21 cellular contexts compared by ENCODE assay signal in the genomic region with DNA sequence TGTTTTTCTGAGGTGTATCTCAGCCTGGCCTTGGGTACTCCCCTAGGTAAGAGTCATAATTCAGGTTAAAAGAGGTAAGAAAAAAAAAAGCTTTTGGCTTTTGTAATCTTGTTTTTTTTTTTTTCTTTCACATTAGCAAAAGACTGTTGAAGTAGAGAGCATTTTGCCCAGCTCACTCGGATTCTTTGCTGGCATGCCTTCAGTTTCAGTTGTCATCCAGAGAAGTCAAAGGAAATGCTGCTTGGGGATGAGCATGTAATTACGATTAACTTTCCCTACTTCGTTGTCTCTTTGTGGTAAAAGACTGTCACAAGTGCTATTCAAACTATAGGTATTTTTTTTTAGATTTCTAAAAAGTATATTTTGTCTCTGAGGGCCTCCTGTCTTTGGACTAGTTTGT. TPM values are rescaled to one million over a fixed set of nuclear protein-coding genes. Genes with fewer than 3 reads are reported as not detected.
DNase-seq lines count a peak whose midpoint lies in the region; ATAC-seq and TF ChIP-seq lines count a peak whose summit lies in the region.
"Had no signal": no experiment of that assay in that cellular context is flagged by ENCODE, and none has a peak within 500 bp of the region (broad histone marks: within the 10 kb centered on the region; RNA-seq: fewer than 3 reads in every experiment).

No MANE protein-coding gene starts in this region.

- no peak overlapping the region for H2AFZ ChIP-seq in GM23248

- H3K4me3 ChIP-seq in GM23248 (peak overlapping the region; percentile 40), adrenal gland (no peak overlapping the region)
- H3K4me3 ChIP-seq: mucosa of descending colon, pancreas, upper lobe of right lung had no signal

- H3K27me3 Mint-ChIP-seq in memory B cell: no peaks in the 10 kb centered on the region
- no peaks in the 10 kb centered on the region for H3K27me3 Mint-ChIP-seq in stimulated activated memory B cell treated with anti-CD40 and anti-IgM and Interleukin-4, amounts not matched to agents 10 μg/mL and 1 μg/mL and 100 μg/mL, for 72 hours
- no peaks in the 10 kb centered on the region for H3K27me3 Mint-ChIP-seq in activated T-cell treated with anti-CD3 and anti-CD28 coated beads, Interleukin-2, amount 50 U/mL, for 72 hours (ENCODE audit: low read depth)
- H3K27me3 Mint-ChIP-seq: CD4-positive, alpha-beta T cell; stimulated activated naive B cell treated with anti-CD40 and anti-IgM and Interleukin-4, amounts not matched to agents 10 μg/mL and 1 μg/mL and 100 μg/mL, for 72 hours had no signal

- peak overlapping the region; percentile 36 for H3K9ac ChIP-seq in GM23248
- H3K9ac ChIP-seq: KMS-11 had no signal

- 2 to 5% methylated on average over 3 of the region's 3 CpGs for WGBS in GM23248 (ENCODE audit: low coverage in 1 of 2, low lambda C conversion rate in 2 of 2, missing lambda C conversion rate in 2 of 2), 2 experiments
- 12 to 17% (median 15%) methylated on average over 3 of the region's 3 CpGs for WGBS in adrenal gland, 4 donors

- no peak for TF ChIP-seq CTCF in adrenal gland (IDR thresholded peaks at IDR 0.05)

- H3K27me3 ChIP-seq in GM23248 (replicated peaks; ENCODE audit: insufficient read depth): no peaks in the 10 kb centered on the region
- H3K27me3 ChIP-seq in adrenal gland: no peaks in the 10 kb centered on the region
- H3K27me3 ChIP-seq: pancreas, upper lobe of right lung had no signal

- ATAC-seq in memory B cell (ENCODE audit: low read depth) (no peak), GM18861 (IDR thresholded peaks at IDR 0.05; ENCODE audit: unreplicated experiment) (no peak), HG03175 (IDR thresholded peaks at IDR 0.05; ENCODE audit: unreplicated experiment) (no peak)
- no peak for ATAC-seq in stimulated activated memory B cell treated with anti-CD40 and anti-IgM and Interleukin-4, amounts not matched to agents 10 μg/mL and 1 μg/mL and 100 μg/mL, for 72 hours
- ATAC-seq in activated T-cell treated with anti-CD3 and anti-CD28 coated beads, Interleukin-2, amount 50 U/mL, for 72 hours (replicated peaks in 1 of 2): no peak
- ATAC-seq: mucosa of descending colon; pancreas; stimulated activated naive B cell treated with anti-CD40 and anti-IgM and Interleukin-4, amounts not matched to agents 10 μg/mL and 1 μg/mL and 100 μg/mL, for 72 hours; upper lobe of right lung had no signal

- H3K27ac ChIP-seq in GM23248 (peak overlapping the region; percentile 43), adrenal gland (peak overlapping the region; percentile 18 to 67 (median 37))
- H3K27ac ChIP-seq: KMS-11, upper lobe of right lung had no signal

- H3K27ac Mint-ChIP-seq in memory B cell: peak overlapping the region; percentile 87
- H3K27ac Mint-ChIP-seq in stimulated activated memory B cell treated with anti-CD40 and anti-IgM and Interleukin-4, amounts not matched to agents 10 μg/mL and 1 μg/mL and 100 μg/mL, for 72 hours: peak overlapping the region; percentile 75
- no peak overlapping the region for H3K27ac Mint-ChIP-seq in activated T-cell treated with anti-CD3 and anti-CD28 coated beads, Interleukin-2, amount 50 U/mL, for 72 hours
- H3K27ac Mint-ChIP-seq: activated naive CD4-positive, alpha-beta T cell treated with anti-CD3 and anti-CD28 coated beads for 36 hours; CD4-positive, alpha-beta T cell had no signal

- in situ Hi-C loops in GM23248 (cut with MboI): no loop called here

- DNase-seq in GM23248: peak; percentile 57
- DNase-seq in adrenal gland: peak in 5 of 7 donors; percentile 30 to 60 (median 41)
- no peak for DNase-seq in memory B cell (ENCODE audit: low spot score in 2 of 2)
- DNase-seq in activated T-cell treated with anti-CD3 and anti-CD28 coated beads, Interleukin-2, amount 50 U/mL, for 72 hours: no peak
- no peak for DNase-seq in NCI-H2029 treated with DMSO at 0.1 percent for 48 hours (lab: John Stamatoyannopoulos, UW)
- DNase-seq: activated CD4-positive, alpha-beta T cell treated with anti-CD3 and anti-CD28 coated beads for 4 hours; activated naive CD4-positive, alpha-beta T cell treated with anti-CD3 and anti-CD28 coated beads for 36 hours; CD4-positive, alpha-beta T cell; cortex of kidney; kidney glomerular epithelial cell; mucosa of descending colon; NCI-H1694; NCI-H345; pancreas; SHP77; stimulated activated naive B cell treated with anti-CD40 and anti-IgM and Interleukin-4, amounts not matched to agents 10 μg/mL and 1 μg/mL and 100 μg/mL, for 72 hours; upper lobe of right lung had no signal

- intact Hi-C loops in adrenal gland (cut with DNase I): no loop called here

- H4K20me1 ChIP-seq in GM23248 (ENCODE audit: insufficient read depth): peaks cover 46% of the 10 kb centered on the region

- peaks cover 81% of the 10 kb centered on the region for H3K4me1 ChIP-seq in GM23248 (ENCODE audit: insufficient read depth)
- H3K4me1 ChIP-seq in adrenal gland (replicated peaks in 1 of 2): peaks cover 43 to 94% of the 10 kb centered on the region in 2 donors

- H3F3A ChIP-seq in GM23248 (ENCODE audit: insufficient read depth): peaks cover 70% of the 10 kb centered on the region

- peaks cover 100% of the 10 kb centered on the region for H3K79me2 ChIP-seq in GM23248 (ENCODE audit: insufficient read depth)

- H3K36me3 ChIP-seq in GM23248 (ENCODE audit: low read depth) (0 out of 2 replicates have a peak, but pooled peaks cover 4% of the 10 kb centered on the region), adrenal gland (replicated peaks in 1 of 2) (no peaks in the 10 kb centered on the region)
- H3K36me3 ChIP-seq: pancreas, upper lobe of right lung had no signal

- peaks cover 8% of the 10 kb centered on the region for H3K36me3 Mint-ChIP-seq in memory B cell
- peaks cover 9% of the 10 kb centered on the region for H3K36me3 Mint-ChIP-seq in stimulated activated memory B cell treated with anti-CD40 and anti-IgM and Interleukin-4, amounts not matched to agents 10 μg/mL and 1 μg/mL and 100 μg/mL, for 72 hours
- H3K36me3 Mint-ChIP-seq in activated T-cell treated with anti-CD3 and anti-CD28 coated beads, Interleukin-2, amount 50 U/mL, for 72 hours (ENCODE audit: insufficient read depth in 2 of 2): peaks cover 0 to 2% of the 10 kb centered on the region in 2 donors

- no peak overlapping the region for H3K4me3 Mint-ChIP-seq in memory B cell
- H3K4me3 Mint-ChIP-seq in stimulated activated memory B cell treated with anti-CD40 and anti-IgM and Interleukin-4, amounts not matched to agents 10 μg/mL and 1 μg/mL and 100 μg/mL, for 72 hours: no peak overlapping the region
- peak overlapping the region in 1 of 2 donors; percentile 44 for H3K4me3 Mint-ChIP-seq in activated T-cell treated with anti-CD3 and anti-CD28 coated beads, Interleukin-2, amount 50 U/mL, for 72 hours
- H3K4me3 Mint-ChIP-seq: activated naive CD4-positive, alpha-beta T cell treated with anti-CD3 and anti-CD28 coated beads for 36 hours; CD4-positive, alpha-beta T cell had no signal

- H3K9me3 ChIP-seq in GM23248 (ENCODE audit: low read depth) (no peaks in the 10 kb centered on the region), adrenal gland (replicated peaks in 1 of 3) (no peaks in the 10 kb centered on the region)
- H3K9me3 ChIP-seq: mucosa of descending colon, pancreas, upper lobe of right lung had no signal

- TF ChIP-seq POLR2A in adrenal gland (IDR thresholded peaks at IDR 0.05): no peak

- H3K9me2 ChIP-seq in GM23248 (ENCODE audit: insufficient read depth): no peaks in the 10 kb centered on the region

- peaks cover 3% of the 10 kb centered on the region for H3K9me3 Mint-ChIP-seq in memory B cell
- H3K9me3 Mint-ChIP-seq in stimulated activated memory B cell treated with anti-CD40 and anti-IgM and Interleukin-4, amounts not matched to agents 10 μg/mL and 1 μg/mL and 100 μg/mL, for 72 hours: peaks cover 3% of the 10 kb centered on the region
- H3K9me3 Mint-ChIP-seq in activated T-cell treated with anti-CD3 and anti-CD28 coated beads, Interleukin-2, amount 50 U/mL, for 72 hours: no peaks in the 10 kb centered on the region
- H3K9me3 Mint-ChIP-seq: activated naive CD4-positive, alpha-beta T cell treated with anti-CD3 and anti-CD28 coated beads for 36 hours; CD4-positive, alpha-beta T cell had no signal

- H3K4me2 ChIP-seq in GM23248 (ENCODE audit: unreplicated experiment): peak overlapping the region; percentile 69

- H3K4me1 Mint-ChIP-seq in memory B cell: peaks cover 46% of the 10 kb centered on the region
- peaks cover 78% of the 10 kb centered on the region for H3K4me1 Mint-ChIP-seq in stimulated activated memory B cell treated with anti-CD40 and anti-IgM and Interleukin-4, amounts not matched to agents 10 μg/mL and 1 μg/mL and 100 μg/mL, for 72 hours
- peaks cover 95% of the 10 kb centered on the region for H3K4me1 Mint-ChIP-seq in activated T-cell treated with anti-CD3 and anti-CD28 coated beads, Interleukin-2, amount 50 U/mL, for 72 hours (ENCODE audit: low read depth)

RNA-seq across cellular contexts. Expression of gene BACH1, which starts 6.3 kb away (rescaled TPM):
- total RNA-seq in GM23248 (2014; rRNA removed; shearing (Covaris generic)): 52.4 and 52.7 TPM in 2 replicates
- polyA plus RNA-seq in GM23248 (2016; fragmentation: Nextera tagmentation; extraction: Ambion mirVana) (22.9 and 23.9 TPM in 2 replicates), adrenal gland (10 to 100 TPM in 1 of 3 donors, 1 to 10 TPM in 2; 5.1 to 18.2 (median 6.2) TPM)
- 10 to 100 TPM; 18.5 to 61.2 (median 47.1) TPM for total RNA-seq in adrenal gland
- total RNA-seq in activated T-cell treated with anti-CD3 and anti-CD28 coated beads, Interleukin-2, amount 50 U/mL, for 72 hours: 10 to 100 TPM; 31.3 to 44.3 TPM

Comparison
In these comparisons a context has a peak if more than half of its experiments do, and no peak if none do; other contexts are left out.
1. DNase-seq: peak in GM23248 (single experiment) and adrenal gland (5 of 7); none in memory B cell (0 of 2), activated T-cell treated with anti-CD3 and anti-CD28 coated beads, Interleukin-2, amount 50 U/mL, for 72 hours (0 of 2) and NCI-H2029 treated with DMSO at 0.1 percent for 48 hours (single experiment).